Comparison of ENCODE assay signal across 10 cellular contexts in the genomic region with DNA sequence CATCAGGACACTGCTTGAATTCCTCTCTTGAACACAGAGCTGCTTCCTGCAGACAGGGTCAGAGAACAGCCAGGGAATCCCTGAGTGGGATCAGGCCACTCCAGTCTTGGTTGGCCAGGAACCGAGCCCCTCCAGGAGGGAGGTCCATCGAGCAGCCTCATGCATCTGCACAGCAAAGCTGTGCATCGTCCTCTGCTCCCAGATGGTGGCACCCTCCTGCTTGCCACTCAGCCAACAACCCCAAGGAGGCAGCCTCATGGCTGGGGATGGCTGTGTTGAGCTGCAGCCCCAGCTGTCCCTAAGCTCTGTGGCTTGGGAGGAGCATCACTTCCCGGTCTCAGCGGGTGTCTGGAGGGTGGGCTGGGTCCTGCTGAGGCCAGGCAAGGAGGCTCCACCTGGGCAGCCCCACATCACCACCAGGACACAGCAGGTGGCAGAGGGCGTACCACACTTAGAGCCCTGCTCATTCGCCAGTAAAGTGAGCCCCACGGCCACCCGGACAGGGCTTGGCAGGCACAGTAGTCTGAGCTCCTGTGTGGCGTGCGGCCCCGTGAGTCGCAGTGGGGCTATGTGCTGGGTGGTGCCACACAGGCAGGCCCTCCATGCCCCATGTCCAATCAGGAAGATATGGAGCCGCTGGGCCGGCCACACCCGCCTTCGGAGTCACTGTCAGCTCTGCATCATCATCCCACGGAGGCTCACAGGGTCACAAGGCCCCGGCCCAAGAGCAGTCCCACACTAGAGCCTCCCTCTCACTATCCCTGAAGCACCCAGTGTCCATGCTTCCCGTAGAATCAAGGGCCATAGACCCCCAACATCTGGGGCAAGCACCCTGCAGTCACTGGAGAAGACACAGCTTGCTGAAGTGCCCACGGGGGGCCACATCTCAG. TPM values are rescaled to one million over a fixed set of nuclear protein-coding genes. Genes with fewer than 3 reads are reported as not detected.
A peak's percentile ranks its signal among the peaks of the same experiment; 100 is the strongest.
DNase-seq lines count a peak whose midpoint lies in the region; ATAC-seq and TF ChIP-seq lines count a peak whose summit lies in the region.
"Had no signal": no experiment of that assay in that cellular context is flagged by ENCODE, and none has a peak within 500 bp of the region (broad histone marks: within the 10 kb centered on the region; RNA-seq: fewer than 3 reads in every experiment).

No MANE protein-coding gene starts in this region.

- H3K36me3 ChIP-seq in neural progenitor cell: no peaks in the 10 kb centered on the region

- no peak overlapping the region for H3K4me3 Mint-ChIP-seq in neural progenitor cell
- no peak overlapping the region for H3K4me3 Mint-ChIP-seq in activated T-helper 2 cell treated with anti-CD3 and anti-CD28 coated beads, Interferon-gamma antibody, Interleukin-2, Interleukin-4, amounts not matched to agents 10 μg/mL and 5 μg/mL and 100 μg/mL, durations not matched to agents 14 hours and 24 hours and 36 hours (ENCODE audit: low read depth)

- no peaks in the 10 kb centered on the region for H3K27me3 ChIP-seq in neural progenitor cell
- H3K27me3 ChIP-seq: BLaER1 treated with 17β-estradiol and CSF1 and Interleukin-3, amounts not matched to agents 10 nM and 100 nM had no signal

- H3K4me1 ChIP-seq in neural progenitor cell: peaks cover 20% of the 10 kb centered on the region

- peak; percentile 8 for TF ChIP-seq CTCF in NB4 (IDR thresholded peaks at IDR 0.05; ENCODE audit: low read depth, low read length)
- TF ChIP-seq CTCF in neural progenitor cell (IDR thresholded peaks at IDR 0.05): peak; percentile 20

- H2AFZ ChIP-seq in neural progenitor cell (replicated peaks): no peak overlapping the region

- no peak for ATAC-seq in GM21367 (IDR thresholded peaks at IDR 0.05; ENCODE audit: unreplicated experiment)

- H3K9me3 ChIP-seq in neural progenitor cell (ENCODE audit: low read depth): no peaks in the 10 kb centered on the region
- H3K9me3 ChIP-seq: BLaER1 treated with 17β-estradiol and CSF1 and Interleukin-3, amounts not matched to agents 10 nM and 100 nM had no signal

- H3K27ac Mint-ChIP-seq in neural progenitor cell: no peak overlapping the region
- H3K27ac Mint-ChIP-seq in activated T-helper 2 cell treated with anti-CD3 and anti-CD28 coated beads, Interferon-gamma antibody, Interleukin-2, Interleukin-4, amounts not matched to agents 10 μg/mL and 5 μg/mL and 100 μg/mL, durations not matched to agents 14 hours and 24 hours and 36 hours: no peak overlapping the region

- peaks cover 94% of the 10 kb centered on the region for H3K79me2 ChIP-seq in neural progenitor cell (ENCODE audit: low read depth)

- H3K9ac ChIP-seq in neural progenitor cell: no peak overlapping the region

- no peak overlapping the region for H3K27ac ChIP-seq in neural progenitor cell
- H3K27ac ChIP-seq: BLaER1 treated with 17β-estradiol and CSF1 and Interleukin-3, amounts not matched to agents 10 nM and 100 nM; VCaP had no signal

- H3K4me3 ChIP-seq in NB4 (ENCODE audit: low read depth, low read length) (no peak overlapping the region), neural progenitor cell (no peak overlapping the region)
- H3K4me3 ChIP-seq: BLaER1 treated with 17β-estradiol and CSF1 and Interleukin-3, amounts not matched to agents 10 nM and 100 nM had no signal

- H3F3A ChIP-seq in neural progenitor cell (ENCODE audit: low read depth): peaks cover 13% of the 10 kb centered on the region

- H3K27me3 Mint-ChIP-seq in neural progenitor cell (ENCODE audit: insufficient read depth, low read depth): no peaks in the 10 kb centered on the region
- H3K27me3 Mint-ChIP-seq in activated T-helper 2 cell treated with anti-CD3 and anti-CD28 coated beads, Interferon-gamma antibody, Interleukin-2, Interleukin-4, amounts not matched to agents 10 μg/mL and 5 μg/mL and 100 μg/mL, durations not matched to agents 14 hours and 24 hours and 36 hours (ENCODE audit: low read depth): no peaks in the 10 kb centered on the region

- H3K4me1 Mint-ChIP-seq in neural progenitor cell: peaks cover 40% of the 10 kb centered on the region
- H3K4me1 Mint-ChIP-seq in activated T-helper 2 cell treated with anti-CD3 and anti-CD28 coated beads, Interferon-gamma antibody, Interleukin-2, Interleukin-4, amounts not matched to agents 10 μg/mL and 5 μg/mL and 100 μg/mL, durations not matched to agents 14 hours and 24 hours and 36 hours (ENCODE audit: low read depth): peaks cover 4% of the 10 kb centered on the region

- H3K9me3 Mint-ChIP-seq in neural progenitor cell: no peaks in the 10 kb centered on the region
- no peaks in the 10 kb centered on the region for H3K9me3 Mint-ChIP-seq in activated T-helper 2 cell treated with anti-CD3 and anti-CD28 coated beads, Interferon-gamma antibody, Interleukin-2, Interleukin-4, amounts not matched to agents 10 μg/mL and 5 μg/mL and 100 μg/mL, durations not matched to agents 14 hours and 24 hours and 36 hours

- H3K36me3 Mint-ChIP-seq in neural progenitor cell: peaks cover 10% of the 10 kb centered on the region
- peaks cover 10% of the 10 kb centered on the region for H3K36me3 Mint-ChIP-seq in activated T-helper 2 cell treated with anti-CD3 and anti-CD28 coated beads, Interferon-gamma antibody, Interleukin-2, Interleukin-4, amounts not matched to agents 10 μg/mL and 5 μg/mL and 100 μg/mL, durations not matched to agents 14 hours and 24 hours and 36 hours (ENCODE audit: low read depth)

- TF ChIP-seq POLR2A in NB4 (IDR thresholded peaks at IDR 0.05; ENCODE audit: extremely low read depth, insufficient read length): no peak

- peaks cover 88% of the 10 kb centered on the region for H4K20me1 ChIP-seq in neural progenitor cell (ENCODE audit: low read depth)

- intact Hi-C loops in activated T-helper 2 cell treated with anti-CD3 and anti-CD28 coated beads, Interferon-gamma antibody, Interleukin-2, Interleukin-4, amounts not matched to agents 10 μg/mL and 5 μg/mL and 100 μg/mL, durations not matched to agents 14 hours and 24 hours and 36 hours (cut with micrococcal nuclease): no loop called here

- H3K4me2 ChIP-seq in neural progenitor cell: no peak overlapping the region

- peak; percentile 32 for DNase-seq in NCI-H2171 treated with DMSO at 0.1 percent for 48 hours (lab: John Stamatoyannopoulos, UW)
- DNase-seq in NCI-H2171 (lab: John Stamatoyannopoulos, UW): no peak
- DNase-seq in NB4 (ENCODE audit: low read depth): peak; percentile 46
- DNase-seq in effector CD4-positive, alpha-beta T cell: peak; percentile 1
- DNase-seq in neural progenitor cell (ENCODE audit: low spot score): peak; percentile 44
- no peak for DNase-seq in activated T-helper 2 cell treated with anti-CD3 and anti-CD28 coated beads, Interferon-gamma antibody, Interleukin-2, Interleukin-4, amounts not matched to agents 10 μg/mL and 5 μg/mL and 100 μg/mL, durations not matched to agents 14 hours and 24 hours and 36 hours (ENCODE audit: low spot score)
- DNase-seq in NCI-H2227 (lab: John Stamatoyannopoulos, UW; ENCODE audit: unreplicated experiment): no peak

RNA-seq across cellular contexts. Expression of a gene that starts 11.9 kb away (rescaled TPM):
- total RNA-seq in neural progenitor cell (ENCODE audit: low replicate concordance): 76.5 and 108 TPM in 2 replicates
- 78.4 and 79.0 TPM in 2 replicates for total RNA-seq in activated T-helper 2 cell treated with anti-CD3 and anti-CD28 coated beads, Interferon-gamma antibody, Interleukin-2, Interleukin-4, amounts not matched to agents 10 μg/mL and 5 μg/mL and 100 μg/mL, durations not matched to agents 14 hours and 24 hours and 36 hours

Comparison
In these comparisons a context has a peak if more than half of its experiments do, and no peak if none do; other contexts are left out.
1. DNase-seq: peak in NCI-H2171 treated with DMSO at 0.1 percent for 48 hours (single experiment), NB4 (single experiment), effector CD4-positive, alpha-beta T cell (single experiment) and neural progenitor cell (single experiment); none in NCI-H2171 (single experiment), activated T-helper 2 cell treated with anti-CD3 and anti-CD28 coated beads, Interferon-gamma antibody, Interleukin-2, Interleukin-4, amounts not matched to agents 10 μg/mL and 5 μg/mL and 100 μg/mL, durations not matched to agents 14 hours and 24 hours and 36 hours (single experiment) and NCI-H2227 (single experiment).